Comparison of ENCODE assay signal across 8 cellular contexts in the genomic region with DNA sequence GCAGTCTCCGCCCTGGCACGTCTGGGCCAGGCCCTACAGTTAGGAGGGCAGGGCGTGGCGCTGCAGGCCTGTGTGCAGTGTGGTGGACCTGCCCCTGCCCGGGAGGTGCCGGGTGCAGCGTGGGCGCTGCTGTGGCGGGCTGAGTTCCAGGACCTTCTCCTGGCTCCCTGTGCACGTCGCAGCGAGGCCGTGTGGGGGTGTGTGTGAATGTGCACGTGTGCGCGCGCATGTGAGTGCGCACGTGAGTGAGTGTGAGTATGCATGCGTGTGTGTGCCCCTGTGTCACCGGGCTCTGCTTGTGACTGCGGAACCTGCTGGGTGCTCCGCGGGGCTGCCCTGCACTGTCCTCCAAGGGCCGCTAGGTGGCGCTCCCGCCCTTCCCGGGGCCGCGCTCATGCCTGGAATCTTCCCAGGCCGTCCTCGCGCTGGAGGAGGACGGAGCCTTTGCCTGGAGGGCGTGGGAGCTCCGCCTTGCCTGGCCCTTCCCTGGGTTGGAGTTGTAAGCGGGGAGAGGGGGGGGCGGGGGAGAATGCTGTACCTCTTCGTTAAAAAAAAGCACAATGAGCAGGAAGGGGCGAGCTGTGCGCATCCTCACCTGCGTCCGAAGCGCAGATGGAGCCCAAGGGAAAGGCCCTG.
DNase-seq lines count a peak whose midpoint lies in the region; ATAC-seq and TF ChIP-seq lines count a peak whose summit lies in the region.

No MANE protein-coding gene starts in this region.

- ATAC-seq in activated CD8-positive, alpha-beta T cell treated with anti-CD3 and anti-CD28 coated beads, Interleukin-2, amount 10 ng/mL, durations not matched to agents 7 days and 5 days: peak; percentile 82
- ATAC-seq in GM18858 (IDR thresholded peaks at IDR 0.05; ENCODE audit: unreplicated experiment): no peak

- POLR2A ChIA-PET in activated CD8-positive, alpha-beta T cell treated with anti-CD3 and anti-CD28 coated beads, Interleukin-2, amount 10 ng/mL, durations not matched to agents 7 days and 5 days (lab: Charles Lee): no interaction called here

- no peaks in the 10 kb centered on the region for H3K4me1 Mint-ChIP-seq in activated CD8-positive, alpha-beta T cell treated with anti-CD3 and anti-CD28 coated beads, Interleukin-2, amount 10 ng/mL, durations not matched to agents 7 days and 5 days (ENCODE audit: low read depth)

- H3K36me3 Mint-ChIP-seq in activated CD8-positive, alpha-beta T cell treated with anti-CD3 and anti-CD28 coated beads, Interleukin-2, amount 10 ng/mL, durations not matched to agents 7 days and 5 days (ENCODE audit: low read depth): no peaks in the 10 kb centered on the region

- CTCF ChIA-PET in activated CD8-positive, alpha-beta T cell treated with anti-CD3 and anti-CD28 coated beads, Interleukin-2, amount 10 ng/mL, durations not matched to agents 7 days and 5 days (lab: Charles Lee): interaction anchor here (0.7 to 1.5 kb wide), 6 partner anchors 22 to 126 kb away, joined by 3 to 5 read pairs (median 4); no protein-coding TSS in a partner anchor

- H3K4me2 ChIP-seq in mesendoderm (ENCODE audit: low read length): no peak overlapping the region

- H3K4me3 Mint-ChIP-seq in activated CD8-positive, alpha-beta T cell treated with anti-CD3 and anti-CD28 coated beads, Interleukin-2, amount 10 ng/mL, durations not matched to agents 7 days and 5 days: no peak overlapping the region

- H3K79me2 ChIP-seq in mesendoderm (ENCODE audit: control insufficient read depth, insufficient read depth, low read length): no peaks in the 10 kb centered on the region

- no CpG with 5 or more reads among the region's 44 CpGs for WGBS in mesendoderm (ENCODE audit: extremely low coverage, insufficient coverage, low lambda C conversion rate)

- peak; percentile 100 for TF ChIP-seq CTCF in AG09309 (IDR thresholded peaks at IDR 0.05; ENCODE audit: control insufficient read depth, insufficient read depth, low read depth, low read length, missing control alignments)

- peaks cover 5% of the 10 kb centered on the region for H3K4me1 ChIP-seq in effector memory CD4-positive, alpha-beta T cell (ENCODE audit: control insufficient read depth, insufficient read depth, low read length, poor library complexity, severe bottlenecking)
- H3K4me1 ChIP-seq in mesendoderm (ENCODE audit: control insufficient read depth, low read depth, low read length): no peaks in the 10 kb centered on the region

- H3K4ac ChIP-seq in mesendoderm (ENCODE audit: low read depth, low read length): no peak overlapping the region

- no peak overlapping the region for H4K8ac ChIP-seq in mesendoderm (ENCODE audit: low read depth, low read length)

- no peak overlapping the region for H2AK5ac ChIP-seq in mesendoderm (ENCODE audit: low read length)

- H3K36me3 ChIP-seq in effector memory CD4-positive, alpha-beta T cell (ENCODE audit: control insufficient read depth, insufficient read depth, low read length): peaks cover 17% of the 10 kb centered on the region
- H3K36me3 ChIP-seq in mesendoderm (ENCODE audit: control insufficient read depth, insufficient read depth, low read length): no peaks in the 10 kb centered on the region

- no peak overlapping the region for H2BK120ac ChIP-seq in mesendoderm (ENCODE audit: low read depth, low read length)

- DNase-seq in AG09309 (ENCODE audit: low read depth): no peak
- DNase-seq in GM19240 (ENCODE audit: insufficient read length, low spot score): peak; percentile 79
- peak; percentile 74 for DNase-seq in NCI-H510A (lab: John Stamatoyannopoulos, UW)
- peak; percentile 71 for DNase-seq in activated CD8-positive, alpha-beta T cell treated with anti-CD3 and anti-CD28 coated beads, Interleukin-2, amount 10 ng/mL, durations not matched to agents 7 days and 5 days
- DNase-seq in effector memory CD4-positive, alpha-beta T cell: peak; percentile 17 to 29 (median 20)
- peak; percentile 90 for DNase-seq in mesendoderm
- peak; percentile 45 for DNase-seq in stimulated activated CD8-positive, alpha-beta memory T cell treated with anti-CD3 and anti-CD28 coated beads, Interleukin-15, amount 100 ng/mL, for 24 hours (ENCODE audit: low read depth)

- no peak overlapping the region for H4K5ac ChIP-seq in mesendoderm (ENCODE audit: low read length)

- H2BK15ac ChIP-seq in mesendoderm (replicated peaks; ENCODE audit: low read depth): no peak overlapping the region

- H3K27ac Mint-ChIP-seq in activated CD8-positive, alpha-beta T cell treated with anti-CD3 and anti-CD28 coated beads, Interleukin-2, amount 10 ng/mL, durations not matched to agents 7 days and 5 days: no peak overlapping the region

- no peaks in the 10 kb centered on the region for H3K27me3 ChIP-seq in effector memory CD4-positive, alpha-beta T cell (replicated peaks; ENCODE audit: control insufficient read depth, insufficient read depth, low read length, poor library complexity, severe bottlenecking)
- no peaks in the 10 kb centered on the region for H3K27me3 ChIP-seq in mesendoderm (ENCODE audit: insufficient read depth, low read length, poor library complexity)

- no peaks in the 10 kb centered on the region for H3K9me3 ChIP-seq in effector memory CD4-positive, alpha-beta T cell (ENCODE audit: control insufficient read depth, low read length)

- no peak overlapping the region for H3K9ac ChIP-seq in mesendoderm (ENCODE audit: low read length)

- H3K79me1 ChIP-seq in mesendoderm (ENCODE audit: low read length): no peaks in the 10 kb centered on the region

- H3K23ac ChIP-seq in mesendoderm (ENCODE audit: low read length): no peak overlapping the region

- no peak overlapping the region for H3K18ac ChIP-seq in mesendoderm (ENCODE audit: low read length)

- no peaks in the 10 kb centered on the region for H3K9me3 Mint-ChIP-seq in activated CD8-positive, alpha-beta T cell treated with anti-CD3 and anti-CD28 coated beads, Interleukin-2, amount 10 ng/mL, durations not matched to agents 7 days and 5 days (ENCODE audit: insufficient read depth)

- no peak overlapping the region for H3K4me3 ChIP-seq in AG09309 (ENCODE audit: control insufficient read depth, low read depth, low read length)
- no peak overlapping the region for H3K4me3 ChIP-seq in effector memory CD4-positive, alpha-beta T cell (ENCODE audit: insufficient read depth, low read depth, low read length, poor library complexity, severe bottlenecking)
- no peak overlapping the region for H3K4me3 ChIP-seq in mesendoderm (ENCODE audit: low read length)

- peak overlapping the region; percentile 52 for H3K56ac ChIP-seq in mesendoderm (ENCODE audit: low read length)

- H2BK5ac ChIP-seq in mesendoderm (ENCODE audit: low read length): no peak overlapping the region

- no peaks in the 10 kb centered on the region for H3K27me3 Mint-ChIP-seq in activated CD8-positive, alpha-beta T cell treated with anti-CD3 and anti-CD28 coated beads, Interleukin-2, amount 10 ng/mL, durations not matched to agents 7 days and 5 days (ENCODE audit: low read depth)

- H3K27ac ChIP-seq in effector memory CD4-positive, alpha-beta T cell (ENCODE audit: insufficient read depth, low read length, poor library complexity, severe bottlenecking): no peak overlapping the region
- H3K27ac ChIP-seq in mesendoderm (ENCODE audit: low read depth, low read length): no peak overlapping the region
